In the genomic region with DNA sequence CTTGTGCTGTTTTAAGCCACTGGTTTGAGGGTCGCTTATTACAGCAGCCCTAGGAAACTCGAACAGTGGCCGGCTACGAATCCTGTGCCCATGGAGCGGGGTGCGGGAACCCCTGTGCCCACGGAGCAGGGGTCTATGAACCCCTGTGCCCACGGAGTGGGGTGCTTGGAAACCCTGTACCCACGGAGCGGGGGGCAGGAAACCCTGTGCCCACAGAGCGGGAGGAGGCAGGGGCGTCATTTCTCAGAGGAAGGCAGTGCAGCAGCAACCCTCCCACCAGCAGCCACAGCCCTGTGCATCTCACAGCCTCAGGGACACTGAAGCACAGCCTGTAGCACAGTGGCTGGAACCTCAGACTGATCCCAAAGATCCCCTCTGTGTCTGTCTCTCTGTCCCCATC, we compare ENCODE assay signal across 1 cellular context.
TF ChIP-seq lines count a peak whose summit lies in the region.

No MANE protein-coding gene starts in this region.

TF ChIP-seq in IMR-90, 13 proteins besides CTCF, POLR2A, EP300 and RAD21:
- no peak for TF ChIP-seq RFX5 (IDR thresholded peaks at IDR 0.05; ENCODE audit: low read depth, low read length)
- no peak for TF ChIP-seq BHLHE40 (IDR thresholded peaks at IDR 0.05; ENCODE audit: low read depth, low read length)
- TF ChIP-seq, protein P1, sequence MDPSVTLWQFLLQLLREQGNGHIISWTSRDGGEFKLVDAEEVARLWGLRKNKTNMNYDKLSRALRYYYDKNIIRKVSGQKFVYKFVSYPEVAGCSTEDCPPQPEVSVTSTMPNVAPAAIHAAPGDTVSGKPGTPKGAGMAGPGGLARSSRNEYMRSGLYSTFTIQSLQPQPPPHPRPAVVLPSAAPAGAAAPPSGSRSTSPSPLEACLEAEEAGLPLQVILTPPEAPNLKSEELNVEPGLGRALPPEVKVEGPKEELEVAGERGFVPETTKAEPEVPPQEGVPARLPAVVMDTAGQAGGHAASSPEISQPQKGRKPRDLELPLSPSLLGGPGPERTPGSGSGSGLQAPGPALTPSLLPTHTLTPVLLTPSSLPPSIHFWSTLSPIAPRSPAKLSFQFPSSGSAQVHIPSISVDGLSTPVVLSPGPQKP (IDR thresholded peaks at IDR 0.05; ENCODE audit: borderline replicate concordance, low read depth, low read length): no peak
- no peak for TF ChIP-seq FOS (IDR thresholded peaks at IDR 0.05; ENCODE audit: low read depth, low read length)
- no peak for TF ChIP-seq SMC3 (IDR thresholded peaks at IDR 0.05; ENCODE audit: low read depth, low read length)
- no peak for TF ChIP-seq MXI1 (IDR thresholded peaks at IDR 0.05; ENCODE audit: borderline replicate concordance, low read depth, low read length)
- TF ChIP-seq RCOR1 (IDR thresholded peaks at IDR 0.05; ENCODE audit: insufficient replicate concordance, low read length): no peak
- no peak for TF ChIP-seq MAZ (IDR thresholded peaks at IDR 0.05; ENCODE audit: borderline replicate concordance, low read depth, low read length)
- TF ChIP-seq, protein P2, sequence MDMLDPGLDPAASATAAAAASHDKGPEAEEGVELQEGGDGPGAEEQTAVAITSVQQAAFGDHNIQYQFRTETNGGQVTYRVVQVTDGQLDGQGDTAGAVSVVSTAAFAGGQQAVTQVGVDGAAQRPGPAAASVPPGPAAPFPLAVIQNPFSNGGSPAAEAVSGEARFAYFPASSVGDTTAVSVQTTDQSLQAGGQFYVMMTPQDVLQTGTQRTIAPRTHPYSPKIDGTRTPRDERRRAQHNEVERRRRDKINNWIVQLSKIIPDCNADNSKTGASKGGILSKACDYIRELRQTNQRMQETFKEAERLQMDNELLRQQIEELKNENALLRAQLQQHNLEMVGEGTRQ (IDR thresholded peaks at IDR 0.05; ENCODE audit: low read depth, low read length): no peak
